Comparison of ENCODE assay signal across 16 cellular contexts in genomic region chr2:1907283-1907682, GRCh38.
DNase-seq lines count a peak whose midpoint lies in the region; FAIRE-seq and TF ChIP-seq lines count a peak whose summit lies in the region.
"Had no signal": no experiment of that assay in that cellular context is flagged by ENCODE, and none has a peak within 500 bp of the region (broad histone marks: within the 10 kb centered on the region; RNA-seq: fewer than 3 reads in every experiment).

No MANE protein-coding gene starts in this region.

- H3K23ac ChIP-seq in mesendoderm (ENCODE audit: low read length) = no peak overlapping the region

- no peak overlapping the region for H3K56ac ChIP-seq in mesendoderm (ENCODE audit: low read length)

- H4K8ac ChIP-seq in mesendoderm (ENCODE audit: low read depth, low read length) = no peak overlapping the region

- peak; percentile 0 for TF ChIP-seq CTCF in D721Med (IDR thresholded peaks at IDR 0.05; ENCODE audit: insufficient read depth, missing control alignments)
- TF ChIP-seq CTCF in nephron progenitor cell (IDR thresholded peaks at IDR 0.05) = no peak
- no peak for TF ChIP-seq CTCF in HFFc6 (IDR thresholded peaks at IDR 0.05)

- FAIRE-seq in D721Med (lab: Jason Lieb, UNC) = peak; percentile 97
- FAIRE-seq: A549 had no signal

- no peaks in the 10 kb centered on the region for H3K9me3 ChIP-seq in NT2/D1 (ENCODE audit: insufficient read depth, low read length)
- H3K9me3 ChIP-seq: A549, BLaER1 had no signal

- no peak overlapping the region for H3K9ac ChIP-seq in NT2/D1 (ENCODE audit: insufficient read length, low read depth)
- H3K9ac ChIP-seq in mesendoderm (ENCODE audit: low read length) = no peak overlapping the region
- H3K9ac ChIP-seq: BLaER1, KMS-11 had no signal

- H3K18ac ChIP-seq in mesendoderm (ENCODE audit: low read length) = no peak overlapping the region

- H3K36me3 Mint-ChIP-seq in nephron progenitor cell (ENCODE audit: low read depth) (no peaks in the 10 kb centered on the region), HFFc6 (ENCODE audit: low read depth) (no peaks in the 10 kb centered on the region)
- H3K36me3 Mint-ChIP-seq: CD4-positive, alpha-beta memory T cell had no signal

- peaks cover 6% of the 10 kb centered on the region for H3K27me3 Mint-ChIP-seq in nephron progenitor cell (ENCODE audit: low read depth, poor library complexity)
- no peaks in the 10 kb centered on the region; the same call in 1 of the 2 replicates for H3K27me3 Mint-ChIP-seq in HFFc6 (ENCODE audit: insufficient read depth)

- DNase-seq in D721Med (ENCODE audit: insufficient read length, low spot score) (peak; percentile 74), NCI-H1694 (lab: John Stamatoyannopoulos, UW) (peak; percentile 87), NT2/D1 (ENCODE audit: low read depth, low spot score) (peak; percentile 8), mesendoderm (peak; percentile 36), nephron progenitor cell (no peak), HFFc6 (no peak)
- no peak for DNase-seq in stimulated activated CD4-positive, alpha-beta T cell treated with anti-CD3 and anti-CD28 coated beads, Interleukin-4, amount 100 ng/mL, for 24 hours
- DNase-seq: CD4-positive, alpha-beta memory T cell; DMS79; NCI-H1417 treated with DMSO at 0.1 percent for 48 hours; NCI-H2029 treated with DMSO at 0.1 percent for 48 hours; NCI-H748 treated with DMSO at 0.1 percent for 48 hours; PC-3 had no signal

- H3K4me3 ChIP-seq in NT2/D1 (ENCODE audit: insufficient read length, low read depth) (no peak overlapping the region), mesendoderm (ENCODE audit: low read length) (no peak overlapping the region)
- H3K4me3 ChIP-seq: A549, BLaER1 had no signal

- no peak overlapping the region for H2BK120ac ChIP-seq in mesendoderm (ENCODE audit: low read depth, low read length)

- no peak overlapping the region for H2AK5ac ChIP-seq in mesendoderm (ENCODE audit: low read length)

- no peak overlapping the region for H3K4me3 Mint-ChIP-seq in nephron progenitor cell
- no peak overlapping the region for H3K4me3 Mint-ChIP-seq in HFFc6
- H3K4me3 Mint-ChIP-seq: CD4-positive, alpha-beta memory T cell had no signal

- H2BK15ac ChIP-seq in mesendoderm (replicated peaks; ENCODE audit: low read depth) = no peak overlapping the region

- H3K4me1 ChIP-seq in NT2/D1 (ENCODE audit: insufficient read depth, insufficient read length) (no peaks in the 10 kb centered on the region), mesendoderm (ENCODE audit: control insufficient read depth, low read depth, low read length) (no peaks in the 10 kb centered on the region)
- H3K4me1 ChIP-seq: A549 had no signal

- H3K27ac ChIP-seq in mesendoderm (ENCODE audit: low read depth, low read length) = no peak overlapping the region
- H3K27ac ChIP-seq: A549, BLaER1, KMS-11 had no signal

- no peaks in the 10 kb centered on the region for H3K9me3 Mint-ChIP-seq in nephron progenitor cell
- peaks cover 4% of the 10 kb centered on the region; the same call in 1 of the 2 replicates for H3K9me3 Mint-ChIP-seq in HFFc6
- H3K9me3 Mint-ChIP-seq: CD4-positive, alpha-beta memory T cell had no signal

- H3K4ac ChIP-seq in mesendoderm (ENCODE audit: low read depth, low read length) = no peak overlapping the region

- 100% methylated on average over 1 of the region's 4 CpGs for WGBS in mesendoderm (ENCODE audit: extremely low coverage, insufficient coverage, low lambda C conversion rate)

- no peak overlapping the region for H3K27ac Mint-ChIP-seq in nephron progenitor cell
- H3K27ac Mint-ChIP-seq in HFFc6 = no peak overlapping the region
- H3K27ac Mint-ChIP-seq: CD4-positive, alpha-beta memory T cell had no signal

- H4K5ac ChIP-seq in mesendoderm (ENCODE audit: low read length) = no peak overlapping the region

- H3K79me1 ChIP-seq in mesendoderm (ENCODE audit: low read length) = no peaks in the 10 kb centered on the region

- no peaks in the 10 kb centered on the region for H3K79me2 ChIP-seq in mesendoderm (ENCODE audit: control insufficient read depth, insufficient read depth, low read length)

- no peak overlapping the region for H3K4me2 ChIP-seq in mesendoderm (ENCODE audit: low read length)
- H3K4me2 ChIP-seq: A549, BLaER1, KMS-11 had no signal

- H3K4me1 Mint-ChIP-seq in nephron progenitor cell = peaks cover 16% of the 10 kb centered on the region
- H3K4me1 Mint-ChIP-seq in HFFc6 (ENCODE audit: low read depth) = no peaks in the 10 kb centered on the region
- H3K4me1 Mint-ChIP-seq: CD4-positive, alpha-beta memory T cell had no signal

- H3K36me3 ChIP-seq in NT2/D1 (ENCODE audit: insufficient read depth, insufficient read length, low read length) = no peaks in the 10 kb centered on the region
- no peaks in the 10 kb centered on the region for H3K36me3 ChIP-seq in mesendoderm (ENCODE audit: control insufficient read depth, insufficient read depth, low read length)
- H3K36me3 ChIP-seq: BLaER1 had no signal

- H2BK5ac ChIP-seq in mesendoderm (ENCODE audit: low read length) = no peak overlapping the region

- H3K27me3 ChIP-seq in NT2/D1 (ENCODE audit: insufficient read depth, insufficient read length) = no peaks in the 10 kb centered on the region
- H3K27me3 ChIP-seq in mesendoderm (ENCODE audit: insufficient read depth, low read length, poor library complexity) = no peaks in the 10 kb centered on the region
- H3K27me3 ChIP-seq: BLaER1 had no signal

Comparison
In these comparisons a context has a peak if more than half of its experiments do, and no peak if none do; other contexts are left out.
1. DNase-seq: peak in D721Med (single experiment), NCI-H1694 (single experiment), NT2/D1 (single experiment) and mesendoderm (single experiment); none in nephron progenitor cell (single experiment), HFFc6 (single experiment) and stimulated activated CD4-positive, alpha-beta T cell treated with anti-CD3 and anti-CD28 coated beads, Interleukin-4, amount 100 ng/mL, for 24 hours (single experiment).